In genomic region chr10:109914966-109915365, GRCh38 we compare ENCODE assay signal across 9 cellular contexts. TPM values are rescaled to one million over a fixed set of nuclear protein-coding genes. Genes with fewer than 3 reads are reported as not detected.
DNase-seq lines count a peak whose midpoint lies in the region; ATAC-seq, FAIRE-seq and TF ChIP-seq lines count a peak whose summit lies in the region.
"Had no signal": no experiment of that assay in that cellular context is flagged by ENCODE, and none has a peak within 500 bp of the region (broad histone marks: within the 10 kb centered on the region; RNA-seq: fewer than 3 reads in every experiment).

No MANE protein-coding gene starts in this region.

- H3K4me1 Mint-ChIP-seq in Calu3 (ENCODE audit: low read depth, unreplicated experiment) = peaks cover 48% of the 10 kb centered on the region

- H3K9ac ChIP-seq in SU-DHL-6 (ENCODE audit: low read length) (peak overlapping the region; percentile 48), duodenal mucosa (ENCODE audit: low read depth in 1 of 2, low read length in 2 of 2) (peak overlapping the region; percentile 0 to 4)

- no peaks in the 10 kb centered on the region for H3K27me3 Mint-ChIP-seq in Calu3 (ENCODE audit: unreplicated experiment)

- H4K20me1 ChIP-seq in SU-DHL-6 (ENCODE audit: low read depth, low read length) = no peaks in the 10 kb centered on the region

- H3K27me3 ChIP-seq in SU-DHL-6 (ENCODE audit: low read length) (no peaks in the 10 kb centered on the region), duodenal mucosa (ENCODE audit: control insufficient read depth in 1 of 2, insufficient read depth in 2 of 2, low read length in 2 of 2) (no peaks in the 10 kb centered on the region), small intestine (ENCODE audit: control insufficient read depth in 2 of 2, insufficient read depth in 2 of 2, low read length in 2 of 2) (no peaks in the 10 kb centered on the region), H7 (ENCODE audit: control insufficient read depth, insufficient read depth, low read length) (no peaks in the 10 kb centered on the region)

- peak overlapping the region; percentile 27 for H3K4me3 Mint-ChIP-seq in Calu3 (ENCODE audit: low read depth, unreplicated experiment)

- H3K27ac ChIP-seq in SU-DHL-6 (ENCODE audit: low read depth, low read length) = peak overlapping the region; percentile 94
- peak overlapping the region; percentile 13 for H3K27ac ChIP-seq in duodenal mucosa (ENCODE audit: low read depth, low read length)
- peak overlapping the region; percentile 47 to 86 for H3K27ac ChIP-seq in small intestine (ENCODE audit: low read depth in 1 of 2, low read length in 1 of 2)

- H3K9me3 ChIP-seq in SU-DHL-6 (ENCODE audit: insufficient read depth, low read length) (no peaks in the 10 kb centered on the region), duodenal mucosa (ENCODE audit: control insufficient read depth in 1 of 2, low read length in 2 of 2) (no peaks in the 10 kb centered on the region), small intestine (ENCODE audit: control insufficient read depth, low read depth) (no peaks in the 10 kb centered on the region)

- DNase-seq in Calu3 (peak; percentile 27), small intestine (peak; percentile 99), NCI-H82 treated with DMSO at 0.1 percent for 48 hours (lab: John Stamatoyannopoulos, UW; ENCODE audit: unreplicated experiment) (no peak), H7 (no peak)
- DNase-seq: left cardiac atrium had no signal

- TF ChIP-seq CTCF in Calu3 (IDR thresholded peaks at IDR 0.05; ENCODE audit: unreplicated experiment) = no peak
- TF ChIP-seq CTCF in SU-DHL-6 (IDR thresholded peaks at IDR 0.05; ENCODE audit: insufficient read depth, low read length, poor library complexity, severe bottlenecking) = no peak

- ATAC-seq in HG03060 (IDR thresholded peaks at IDR 0.05; ENCODE audit: low read depth, unreplicated experiment) (peak; percentile 28), HG03108 (IDR thresholded peaks at IDR 0.05; ENCODE audit: unreplicated experiment) (no peak)

- H3K4me3 ChIP-seq in SU-DHL-6 (ENCODE audit: insufficient read depth, low read length, poor library complexity, severe bottlenecking) = peak overlapping the region; percentile 6
- peak overlapping the region in 1 of 2 donors; percentile 29 for H3K4me3 ChIP-seq in duodenal mucosa (ENCODE audit: low read depth in 1 of 2, low read length in 2 of 2)
- peak overlapping the region in 1 of 2 donors; percentile 22 for H3K4me3 ChIP-seq in small intestine (ENCODE audit: low read depth in 1 of 2, low read length in 2 of 2)
- no peak overlapping the region for H3K4me3 ChIP-seq in H7 (ENCODE audit: insufficient read depth, low read depth, low read length)

- WGBS in small intestine, 3 donors = 2 to 28% (median 3%) methylated on average over 3 of the region's 3 CpGs

- peaks cover 52% of the 10 kb centered on the region for H3F3A ChIP-seq in SU-DHL-6 (ENCODE audit: insufficient read depth)

- CTCF ChIA-PET in Calu3 (lab: Charles Lee) = no interaction called here

- H2AFZ ChIP-seq in SU-DHL-6 (ENCODE audit: low read depth, low read length, severe bottlenecking) = no peak overlapping the region

- H3K4me1 ChIP-seq in duodenal mucosa (ENCODE audit: control insufficient read depth in 1 of 2, insufficient read depth in 2 of 2, low read length in 2 of 2) (peaks cover 35 to 58% of the 10 kb centered on the region in 2 donors), small intestine (ENCODE audit: control insufficient read depth in 2 of 2, insufficient read depth in 1 of 2, low read depth in 1 of 2, low read length in 1 of 2) (peaks cover 7 to 26% of the 10 kb centered on the region in 2 donors)

- peak; percentile 87 for FAIRE-seq in small intestine (lab: Jason Lieb, UNC)

- intact Hi-C loops in Calu3 (cut with micrococcal nuclease; ENCODE audit: unreplicated experiment) = loop anchor here (10.0 kb wide), 1 partner anchor 60 kb away; no protein-coding TSS in a partner anchor

- H3K79me2 ChIP-seq in SU-DHL-6 (ENCODE audit: insufficient read depth, low read length) = peaks cover 85% of the 10 kb centered on the region

- no peaks in the 10 kb centered on the region for H3K9me3 Mint-ChIP-seq in Calu3 (ENCODE audit: low read depth, unreplicated experiment)

- no peaks in the 10 kb centered on the region for H3K9me2 ChIP-seq in SU-DHL-6 (replicated peaks; ENCODE audit: insufficient read depth, low read length)

- no TSS peak for BruUV-seq in Calu3 (replicated peaks; lab: Mats Ljungman, UMichigan)

- peaks cover 9% of the 10 kb centered on the region for H3K36me3 Mint-ChIP-seq in Calu3 (ENCODE audit: insufficient read depth, unreplicated experiment)

- H3K27ac Mint-ChIP-seq in Calu3 (ENCODE audit: unreplicated experiment) = peak overlapping the region; percentile 83

- H3K36me3 ChIP-seq in SU-DHL-6 (ENCODE audit: low read length) (peaks cover 6% of the 10 kb centered on the region; the same call in 1 of the 2 replicates), duodenal mucosa (ENCODE audit: control insufficient read depth in 1 of 2, insufficient read depth in 2 of 2, low read length in 2 of 2) (peaks cover 0 to 9% of the 10 kb centered on the region in 2 donors), small intestine (ENCODE audit: control insufficient read depth in 2 of 2, insufficient read depth in 2 of 2, low read length in 2 of 2) (no peaks in the 10 kb centered on the region), H7 (replicated peaks; ENCODE audit: control insufficient read depth, insufficient read depth, low read length) (0 out of 2 replicates have a peak, but pooled peaks cover 1% of the 10 kb centered on the region)

- H3K4me2 ChIP-seq in SU-DHL-6 (ENCODE audit: low read depth, low read length, poor library complexity, severe bottlenecking) = peak overlapping the region; percentile 63

RNA-seq across cellular contexts. Expression of gene XPNPEP1, which starts 8.3 kb away (rescaled TPM):
- 50.0 and 63.4 TPM in 2 replicates for total RNA-seq in Calu3 (2022)
- 100 to 1,000 TPM in 2 of 3 donors, 10 to 100 TPM in 1; 76.6 to 138 (median 118) TPM for polyA plus RNA-seq in small intestine
- total RNA-seq in H7 (2014; rRNA removed; shearing (Covaris generic)) = 68.9 and 69.8 TPM in 2 replicates

Comparison
In these comparisons a context has a peak if more than half of its experiments do, and no peak if none do; other contexts are left out.
1. DNase-seq: peak in Calu3 (single experiment) and small intestine (single experiment); none in NCI-H82 treated with DMSO at 0.1 percent for 48 hours (single experiment) and H7 (single experiment).
2. H3K27ac ChIP-seq: peak in every context shown above with its lines; median percentile 94 in SU-DHL-6; 66 in small intestine; 13 in duodenal mucosa.